Comparison of ENCODE assay signal across 19 cellular contexts in the genomic region with DNA sequence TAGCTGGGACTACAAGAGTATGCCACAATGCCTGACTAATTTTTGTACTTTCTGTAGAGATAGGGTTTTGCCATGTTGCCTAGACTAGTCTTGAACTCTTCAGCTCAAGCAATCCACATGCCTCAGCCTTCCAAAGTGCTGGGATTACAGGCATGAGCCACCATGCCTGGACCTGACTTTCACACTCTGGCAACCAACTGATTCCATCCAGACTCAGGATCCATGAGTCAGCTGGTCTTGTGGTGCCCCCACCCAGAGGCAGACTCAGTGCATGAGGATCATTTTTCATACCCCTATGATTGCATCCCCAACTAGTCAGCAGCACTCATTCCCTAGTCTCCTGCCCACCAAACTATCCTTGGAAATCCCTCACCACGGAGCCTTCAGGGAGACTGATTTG.
A peak's percentile ranks its signal among the peaks of the same experiment; 100 is the strongest.
DNase-seq lines count a peak whose midpoint lies in the region; FAIRE-seq and TF ChIP-seq lines count a peak whose summit lies in the region.
"Had no signal": no experiment of that assay in that cellular context is flagged by ENCODE, and none has a peak within 500 bp of the region (broad histone marks: within the 10 kb centered on the region; RNA-seq: fewer than 3 reads in every experiment).

No MANE protein-coding gene starts in this region.

- H3K27me3 ChIP-seq in bronchial epithelial cell (ENCODE audit: control insufficient read depth, insufficient read depth, low read length) = no peaks in the 10 kb centered on the region
- H3K27me3 ChIP-seq: BLaER1 had no signal

- H3K4me3 ChIP-seq in bronchial epithelial cell (ENCODE audit: low read depth, low read length) (no peak overlapping the region), fibroblast of mammary gland (ENCODE audit: control insufficient read depth, low read depth, low read length) (no peak overlapping the region), coronary artery (no peak overlapping the region)
- H3K4me3 ChIP-seq: BLaER1, GM23248 had no signal

- FAIRE-seq in bronchial epithelial cell (lab: Jason Lieb, UNC) = no peak
- FAIRE-seq: G401.6, GM12892, H1 had no signal

- no peak for TF ChIP-seq CTCF in bronchial epithelial cell (IDR thresholded peaks at IDR 0.05; ENCODE audit: insufficient read depth, low read length, severe bottlenecking)
- no peak for TF ChIP-seq CTCF in fibroblast of mammary gland (conservative IDR thresholded peaks at IDR 0.05; ENCODE audit: control insufficient read depth, insufficient read depth, low read depth, low read length)
- TF ChIP-seq CTCF in coronary artery (IDR thresholded peaks at IDR 0.05) = no peak

- H3K36me3 ChIP-seq in bronchial epithelial cell (ENCODE audit: control insufficient read depth, insufficient read depth, low read length) = no peaks in the 10 kb centered on the region
- H3K36me3 ChIP-seq: BLaER1 had no signal

- no peak overlapping the region for H3K27ac ChIP-seq in coronary artery
- H3K27ac ChIP-seq: BLaER1, C4-2B, GM23248 had no signal

- DNase-seq in RKO (ENCODE audit: low spot score) (peak; percentile 10), bronchial epithelial cell (ENCODE audit: low read depth) (peak; percentile 67), fibroblast of mammary gland (ENCODE audit: low read depth) (peak; percentile 18), NCI-H2029 (lab: John Stamatoyannopoulos, UW) (no peak), NCI-H1092 treated with DMSO at 0.1 percent for 48 hours (lab: John Stamatoyannopoulos, UW) (no peak), coronary artery (ENCODE audit: low spot score) (no peak)
- DNase-seq: Caco-2; CD4-positive, CD25-positive, alpha-beta regulatory T cell; CD8-positive, alpha-beta T cell; DMS153; DND-41; GM23248; H7; HCEC 1CT had no signal

Comparison
In these comparisons a context has a peak if more than half of its experiments do, and no peak if none do; other contexts are left out.
1. DNase-seq: peak in RKO (single experiment), bronchial epithelial cell (single experiment) and fibroblast of mammary gland (single experiment); none in NCI-H2029 (single experiment), NCI-H1092 treated with DMSO at 0.1 percent for 48 hours (single experiment) and coronary artery (single experiment).